In genomic region chr17:32266389-32267269, GRCh38 we compare ENCODE assay signal across 9 cellular contexts. TPM values are rescaled to one million over a fixed set of nuclear protein-coding genes. Genes with fewer than 3 reads are reported as not detected.
DNase-seq lines count a peak whose midpoint lies in the region; ATAC-seq and TF ChIP-seq lines count a peak whose summit lies in the region.
"Had no signal": no experiment of that assay in that cellular context is flagged by ENCODE, and none has a peak within 500 bp of the region (broad histone marks: within the 10 kb centered on the region; RNA-seq: fewer than 3 reads in every experiment).

No MANE protein-coding gene starts in this region.

- peaks cover 30% of the 10 kb centered on the region for H3K36me3 ChIP-seq in WERI-Rb-1

- ATAC-seq in omental fat pad (ENCODE audit: low FRiP score), result peak; percentile 8
- no peak for ATAC-seq in GM19023 (IDR thresholded peaks at IDR 0.05; ENCODE audit: unreplicated experiment)
- no peak for ATAC-seq in GM21526 (IDR thresholded peaks at IDR 0.05; ENCODE audit: low FRiP score, unreplicated experiment)

- H3K27me3 ChIP-seq in WERI-Rb-1 (ENCODE audit: insufficient read depth, low read depth, severe bottlenecking), result no peaks in the 10 kb centered on the region

- TF ChIP-seq CTCF in WERI-Rb-1 (IDR thresholded peaks at IDR 0.05; ENCODE audit: low read depth, low read length) (no peak), epithelial cell of esophagus (IDR thresholded peaks at IDR 0.05; ENCODE audit: insufficient read depth, low read depth, low read length, missing control alignments) (no peak), omental fat pad (IDR thresholded peaks at IDR 0.05) (no peak)

- peak overlapping the region; percentile 73 for H3K4me3 ChIP-seq in WERI-Rb-1 (ENCODE audit: low read depth, low read length)
- peak overlapping the region; percentile 21 for H3K4me3 ChIP-seq in epithelial cell of esophagus (ENCODE audit: low read length)

- peak overlapping the region; percentile 83 for H3K27ac ChIP-seq in WERI-Rb-1
- H3K27ac ChIP-seq: 22Rv1 had no signal

- H3K9me3 ChIP-seq in WERI-Rb-1 (ENCODE audit: severe bottlenecking), result no peaks in the 10 kb centered on the region

- DNase-seq in DMS 273 (lab: John Stamatoyannopoulos, UW; ENCODE audit: unreplicated experiment), result peak; percentile 60
- DNase-seq in DMS 273 treated with DMSO at 0.1 percent for 48 hours (lab: John Stamatoyannopoulos, UW), result no peak
- DNase-seq in WERI-Rb-1, result peak; percentile 26
- no peak for DNase-seq in epithelial cell of esophagus (ENCODE audit: low read depth)
- no peak for DNase-seq in omental fat pad (ENCODE audit: low spot score)
- no peak for DNase-seq in SHP77 (lab: John Stamatoyannopoulos, UW)

RNA-seq across cellular contexts. Expression of gene RHBDL3, which starts 1.0 kb away (rescaled TPM):
- total RNA-seq in omental fat pad, result 1 to 10 TPM in 1 of 4 donors, under 1 TPM in 2, not detected in 1; 0.31 to 1.1 (median 0.37) TPM

Comparison
In these comparisons a context has a peak if more than half of its experiments do, and no peak if none do; other contexts are left out.
1. DNase-seq: peak in DMS 273 (single experiment) and WERI-Rb-1 (single experiment); none in DMS 273 treated with DMSO at 0.1 percent for 48 hours (single experiment), epithelial cell of esophagus (single experiment), omental fat pad (single experiment) and SHP77 (0 of 2).